Comparison of ENCODE assay signal across 15 cellular contexts in genomic region chr14:52318829-52319604, GRCh38. TPM values are rescaled to one million over a fixed set of nuclear protein-coding genes. Genes with fewer than 3 reads are reported as not detected.
A peak's percentile ranks its signal among the peaks of the same experiment; 100 is the strongest.
DNase-seq lines count a peak whose midpoint lies in the region; ATAC-seq, FAIRE-seq and TF ChIP-seq lines count a peak whose summit lies in the region.
"Had no signal": no experiment of that assay in that cellular context is flagged by ENCODE, and none has a peak within 500 bp of the region (broad histone marks: within the 10 kb centered on the region; RNA-seq: fewer than 3 reads in every experiment).

No MANE protein-coding gene starts in this region.

- FAIRE-seq in GM12891 (lab: Jason Lieb, UNC) = no peak
- FAIRE-seq: K562, pancreas had no signal

- TF ChIP-seq CTCF in WI38 (IDR thresholded peaks at IDR 0.05; ENCODE audit: low read depth, low read length) = no peak
- no peak for TF ChIP-seq CTCF in fibroblast of villous mesenchyme (IDR thresholded peaks at IDR 0.05; ENCODE audit: insufficient read depth, low read depth, low read length)

- no peak for ATAC-seq in GM21381 (IDR thresholded peaks at IDR 0.05; ENCODE audit: unreplicated experiment)
- no peak for ATAC-seq in HG02973 (IDR thresholded peaks at IDR 0.05; ENCODE audit: unreplicated experiment)
- ATAC-seq: K562, pancreas had no signal

- no peak for TF ChIP-seq POLR2A in GM12891 (IDR thresholded peaks at IDR 0.05; ENCODE audit: low read depth, low read length)

- peak overlapping the region; percentile 79 for H3K4me3 ChIP-seq in WI38 (ENCODE audit: low read depth, low read length)
- H3K4me3 ChIP-seq in fibroblast of villous mesenchyme (ENCODE audit: low read depth, low read length) = peak overlapping the region; percentile 95
- H3K4me3 ChIP-seq: esophagus muscularis mucosa, K562, pancreas had no signal

- peak; percentile 21 for DNase-seq in stimulated activated CD4-positive, alpha-beta T cell treated with anti-CD3 and anti-CD28 coated beads, Interleukin-15, amount 100 ng/mL, for 24 hours
- no peak for DNase-seq in stimulated activated CD4-positive, alpha-beta T cell treated with anti-CD3 and anti-CD28 coated beads, Interleukin-2, amount 100 ng/mL, for 48 hours
- DNase-seq in fibroblast of villous mesenchyme (ENCODE audit: low read depth) (no peak), EL (no peak), GM12891 (ENCODE audit: insufficient read length, low spot score) (no peak)
- DNase-seq: activated naive CD4-positive, alpha-beta T cell; NCI-H2029; pancreas; stimulated activated CD4-positive, alpha-beta T cell treated with anti-CD3 and anti-CD28 coated beads, Interleukin-1b, Interleukin-23, amount 100 ng/mL, for 48 hours had no signal

TF ChIP-seq in GM12891, 5 proteins besides CTCF, POLR2A, EP300 and RAD21:
- TF ChIP-seq POLR2AphosphoS5 (IDR thresholded peaks at IDR 0.05; ENCODE audit: low read depth, low read length) = no peak
- no peak for TF ChIP-seq POU2F2 (IDR thresholded peaks at IDR 0.05; ENCODE audit: low read depth, low read length)
- TF ChIP-seq TAF1 (IDR thresholded peaks at IDR 0.05; ENCODE audit: low read depth, low read length) = no peak
- TF ChIP-seq PAX5 (IDR thresholded peaks at IDR 0.05; ENCODE audit: insufficient read depth, low read length, severe bottlenecking) = no peak
- TF ChIP-seq SPI1 (IDR thresholded peaks at IDR 0.05; ENCODE audit: low read depth, low read length) = no peak

RNA-seq across cellular contexts. Expression of gene PTGER2, which starts 4.9 kb away (rescaled TPM):
- 1.3 and 5.2 TPM in 2 replicates for total RNA-seq in fibroblast of villous mesenchyme
- polyA plus RNA-seq in GM12891 (2012; ENCODE audit: low read depth, missing spikeins) = not detected
- total RNA-seq: K562 had no signal
- polyA plus RNA-seq: K562 had no signal

RNA-seq across cellular contexts. Expression of gene PTGDR, which starts 51.5 kb away (rescaled TPM):
- 0.32 TPM in 1 of 2 replicates, not detected in the other for total RNA-seq in fibroblast of villous mesenchyme
- polyA plus RNA-seq in GM12891 (2012; ENCODE audit: low read depth, missing spikeins) = not detected
- total RNA-seq: K562 had no signal
- polyA plus RNA-seq: BJ, K562 had no signal
